In genomic region chr9:130824616-130825015, GRCh38 we compare ENCODE assay signal across 9 cellular contexts. TPM values are rescaled to one million over a fixed set of nuclear protein-coding genes. Genes with fewer than 3 reads are reported as not detected.
A peak's percentile ranks its signal among the peaks of the same experiment; 100 is the strongest.
DNase-seq lines count a peak whose midpoint lies in the region; ATAC-seq and TF ChIP-seq lines count a peak whose summit lies in the region.
"Had no signal": no experiment of that assay in that cellular context is flagged by ENCODE, and none has a peak within 500 bp of the region (broad histone marks: within the 10 kb centered on the region; RNA-seq: fewer than 3 reads in every experiment).

No MANE protein-coding gene starts in this region.

- H3K27ac ChIP-seq in mucosa of rectum (ENCODE audit: low read depth in 2 of 2, low read length in 2 of 2) = peak overlapping the region; percentile 66 to 75
- H3K27ac ChIP-seq in upper lobe of right lung = peak overlapping the region; percentile 74
- H3K27ac ChIP-seq in adrenal gland = peak overlapping the region in 2 of 5 donors; percentile 55 to 57

- no peak for ATAC-seq in upper lobe of right lung
- ATAC-seq in GM21390 (IDR thresholded peaks at IDR 0.05; ENCODE audit: unreplicated experiment) = no peak

- no peaks in the 10 kb centered on the region for H3K36me3 ChIP-seq in endocrine pancreas (ENCODE audit: control insufficient read depth, insufficient read depth, low read length)
- H3K36me3 ChIP-seq in mucosa of rectum (ENCODE audit: control insufficient read depth in 2 of 2, insufficient read depth in 2 of 2, low read length in 2 of 2) = no peaks in the 10 kb centered on the region
- H3K36me3 ChIP-seq in upper lobe of right lung = no peaks in the 10 kb centered on the region
- no peaks in the 10 kb centered on the region for H3K36me3 ChIP-seq in adrenal gland (replicated peaks in 1 of 2)

- WGBS in adrenal gland, 4 donors = 28 to 53% (median 44%) methylated on average over 4 of the region's 4 CpGs

- no peak for TF ChIP-seq CTCF in upper lobe of right lung (IDR thresholded peaks at IDR 0.05)
- TF ChIP-seq CTCF in adrenal gland (IDR thresholded peaks at IDR 0.05) = no peak

- H3K4me3 ChIP-seq in endocrine pancreas (ENCODE audit: control insufficient read depth, insufficient read depth, low read length) = peak overlapping the region; percentile 19
- peak overlapping the region; percentile 14 to 45 for H3K4me3 ChIP-seq in mucosa of rectum (ENCODE audit: low read length in 2 of 2)
- H3K4me3 ChIP-seq in upper lobe of right lung = no peak overlapping the region
- no peak overlapping the region for H3K4me3 ChIP-seq in adrenal gland

- H3K4me1 ChIP-seq in endocrine pancreas (ENCODE audit: control insufficient read depth, insufficient read depth, low read length) (peaks cover 6% of the 10 kb centered on the region), mucosa of rectum (ENCODE audit: control insufficient read depth in 2 of 2, insufficient read depth in 2 of 2, low read length in 2 of 2) (peaks cover 11 to 18% of the 10 kb centered on the region in 2 donors), upper lobe of right lung (peaks cover 18% of the 10 kb centered on the region), adrenal gland (replicated peaks in 1 of 2) (peaks cover 18 to 23% of the 10 kb centered on the region in 2 donors)

- intact Hi-C loops in upper lobe of right lung (cut with DNase I) (no loop called here), adrenal gland (cut with DNase I) (loop anchor here in 1 of 2 donors (5.0 kb wide), 1 partner anchor 32 kb away; no protein-coding TSS in a partner anchor)

- H3K9me3 ChIP-seq in endocrine pancreas (ENCODE audit: control insufficient read depth, low read length) = no peaks in the 10 kb centered on the region
- H3K9me3 ChIP-seq in mucosa of rectum (ENCODE audit: control insufficient read depth in 2 of 2, low read length in 2 of 2) = no peaks in the 10 kb centered on the region
- no peaks in the 10 kb centered on the region for H3K9me3 ChIP-seq in upper lobe of right lung
- no peaks in the 10 kb centered on the region for H3K9me3 ChIP-seq in adrenal gland (replicated peaks in 1 of 3)

- H3K27me3 ChIP-seq in endocrine pancreas (ENCODE audit: control insufficient read depth, insufficient read depth, low read length) (no peaks in the 10 kb centered on the region), mucosa of rectum (ENCODE audit: control insufficient read depth in 2 of 2, insufficient read depth in 2 of 2, low read length in 2 of 2) (no peaks in the 10 kb centered on the region), upper lobe of right lung (no peaks in the 10 kb centered on the region), adrenal gland (no peaks in the 10 kb centered on the region)

- no peak for TF ChIP-seq POLR2A in adrenal gland (IDR thresholded peaks at IDR 0.05)

- H3K9ac ChIP-seq in endocrine pancreas (ENCODE audit: control insufficient read depth, insufficient read depth, low read length) = no peak overlapping the region
- H3K9ac ChIP-seq in mucosa of rectum (ENCODE audit: low read depth in 1 of 2, low read length in 2 of 2) = peak overlapping the region in 1 of 2 donors; percentile 46

- peak; percentile 72 for DNase-seq in NCI-H524 treated with DMSO at 0.1 percent for 48 hours (lab: John Stamatoyannopoulos, UW)
- DNase-seq in upper lobe of right lung = no peak
- no peak for DNase-seq in adrenal gland
- DNase-seq in NAMALWA (ENCODE audit: low spot score) = no peak
- DNase-seq: activated CD4-positive, alpha-beta memory T cell treated with anti-CD3 and anti-CD28 coated beads, Interleukin-2, amount 10 ng/mL, durations not matched to agents 7 days and 5 days; NCI-H446 treated with DMSO at 0.1 percent for 48 hours had no signal

RNA-seq across cellular contexts. Expression of gene ABL1, which starts 10.4 kb away (rescaled TPM):
- total RNA-seq in upper lobe of right lung (52.1 TPM), adrenal gland (10 to 100 TPM; 32.2 to 83.2 (median 55.9) TPM)
- polyA plus RNA-seq in adrenal gland = 10 to 100 TPM; 30.0 to 52.1 (median 33.6) TPM

Comparison
In these comparisons a context has a peak if more than half of its experiments do, and no peak if none do; other contexts are left out.
1. H3K4me3 ChIP-seq: peak in endocrine pancreas (single experiment) and mucosa of rectum (2 of 2); none in upper lobe of right lung (single experiment) and adrenal gland (0 of 4).